In genomic region chr7:20331912-20332317, GRCh38 we compare ENCODE assay signal across 8 cellular contexts. TPM values are rescaled to one million over a fixed set of nuclear protein-coding genes. Genes with fewer than 3 reads are reported as not detected.
DNase-seq lines count a peak whose midpoint lies in the region; ATAC-seq and TF ChIP-seq lines count a peak whose summit lies in the region.

No MANE protein-coding gene starts in this region.

- CTCF ChIA-PET in A673 (lab: Charles Lee) = interaction anchor here (1.1 kb wide), 1 partner anchor 31 kb away, joined by 5 read pairs; no protein-coding TSS in a partner anchor

- no peak overlapping the region for H3K27ac ChIP-seq in A673 (ENCODE audit: low read depth, low read length, poor library complexity, severe bottlenecking)
- no peak overlapping the region; the same call in 1 of the 2 replicates for H3K27ac ChIP-seq in HUES64 (ENCODE audit: low read depth, low read length)
- H3K27ac ChIP-seq in caudate nucleus (ENCODE audit: low read depth, low read length) = peak overlapping the region; percentile 93
- no peak overlapping the region for H3K27ac ChIP-seq in effector memory CD4-positive, alpha-beta T cell (ENCODE audit: insufficient read depth, low read length, poor library complexity, severe bottlenecking)

- 14% methylated on average over 9 of the region's 9 CpGs for WGBS in HUES64

- TF ChIP-seq CTCF in A673 (conservative IDR thresholded peaks at IDR 0.05; ENCODE audit: low read depth, low read length) (no peak), mucosa of descending colon (IDR thresholded peaks at IDR 0.05) (no peak)

- intact Hi-C loops in A673 (cut with micrococcal nuclease; ENCODE audit: unreplicated experiment) (loop anchor here (2.0 kb wide), 1 partner anchor 267 kb away; no protein-coding TSS in a partner anchor), mucosa of descending colon (cut with DNase I, micrococcal nuclease) (no loop called here)

- peaks cover 7% of the 10 kb centered on the region for H3K27me3 ChIP-seq in A673 (replicated peaks; ENCODE audit: insufficient read depth, low read depth, low read length, poor library complexity)
- H3K27me3 ChIP-seq in HUES64 (ENCODE audit: insufficient read depth, low read length) = peaks cover 16% of the 10 kb centered on the region
- no peaks in the 10 kb centered on the region for H3K27me3 ChIP-seq in effector memory CD4-positive, alpha-beta T cell (replicated peaks; ENCODE audit: control insufficient read depth, insufficient read depth, low read length, poor library complexity, severe bottlenecking)

- H3K9me3 ChIP-seq in A673 (ENCODE audit: low read depth, low read length, poor library complexity, severe bottlenecking) (no peaks in the 10 kb centered on the region), HUES64 (ENCODE audit: insufficient read depth, low read depth, low read length) (no peaks in the 10 kb centered on the region), mucosa of descending colon (no peaks in the 10 kb centered on the region)
- no peaks in the 10 kb centered on the region for H3K9me3 ChIP-seq in effector memory CD4-positive, alpha-beta T cell (ENCODE audit: control insufficient read depth, low read length)

- DNase-seq in A673 (ENCODE audit: low spot score) (no peak), caudate nucleus (lab: John Stamatoyannopoulos, UW) (peak in 3 of 61 donors; percentile 43 to 61 (median 54)), mucosa of descending colon (peak in 2 of 3 donors; percentile 52 to 53), NCI-H2081 treated with DMSO at 0.1 percent for 48 hours (lab: John Stamatoyannopoulos, UW) (no peak)
- no peak for DNase-seq in effector memory CD4-positive, alpha-beta T cell

- BruUV-seq in A673 (replicated peaks; lab: Mats Ljungman, UMichigan) = no TSS peak

- no peaks in the 10 kb centered on the region for H3K36me3 ChIP-seq in A673 (ENCODE audit: insufficient read depth, low read length, poor library complexity, severe bottlenecking)
- H3K36me3 ChIP-seq in HUES64 (ENCODE audit: insufficient read depth, low read length) = no peaks in the 10 kb centered on the region
- no peaks in the 10 kb centered on the region for H3K36me3 ChIP-seq in mucosa of descending colon (ENCODE audit: low read depth)
- no peaks in the 10 kb centered on the region for H3K36me3 ChIP-seq in effector memory CD4-positive, alpha-beta T cell (ENCODE audit: control insufficient read depth, insufficient read depth, low read length)

- H3K4me3 ChIP-seq in A673 (ENCODE audit: low read depth, low read length, poor library complexity, severe bottlenecking) (peak overlapping the region; percentile 61), HUES64 (ENCODE audit: low read length) (peak overlapping the region; percentile 72), mucosa of descending colon (peak overlapping the region; percentile 44)
- H3K4me3 ChIP-seq in effector memory CD4-positive, alpha-beta T cell (ENCODE audit: insufficient read depth, low read depth, low read length, poor library complexity, severe bottlenecking) = no peak overlapping the region

- H3K9ac ChIP-seq in HUES64 (ENCODE audit: low read depth, low read length) = peak overlapping the region; percentile 81

- ATAC-seq in mucosa of descending colon = peak; percentile 1
- no peak for ATAC-seq in HG03442 (IDR thresholded peaks at IDR 0.05; ENCODE audit: unreplicated experiment)
- ATAC-seq in HG03196 (IDR thresholded peaks at IDR 0.05; ENCODE audit: unreplicated experiment) = no peak

- H3K4me1 ChIP-seq in A673 (ENCODE audit: insufficient read depth, low read length, poor library complexity, severe bottlenecking) = peaks cover 2% of the 10 kb centered on the region
- H3K4me1 ChIP-seq in HUES64 (ENCODE audit: insufficient read depth, low read length) = peaks cover 19% of the 10 kb centered on the region
- H3K4me1 ChIP-seq in mucosa of descending colon (ENCODE audit: low read depth) = no peaks in the 10 kb centered on the region
- peaks cover 6% of the 10 kb centered on the region for H3K4me1 ChIP-seq in effector memory CD4-positive, alpha-beta T cell (ENCODE audit: control insufficient read depth, insufficient read depth, low read length, poor library complexity, severe bottlenecking)

- POLR2A ChIA-PET in A673 (lab: Charles Lee; ENCODE audit: low non-redundant PET) = no interaction called here

RNA-seq across cellular contexts. Expression of gene ITGB8, which starts 1.2 kb away (rescaled TPM):
- total RNA-seq in A673 (2021) = 0.90 and 1.3 TPM in 2 replicates
- polyA plus RNA-seq in HUES64 (2013, experiment 1 of 2) = 1.9 TPM
- polyA plus RNA-seq in HUES64 (2013, experiment 2 of 2) = 2.6 TPM
- total RNA-seq in mucosa of descending colon = 10 to 100 TPM in 2 of 3 donors, 1 to 10 TPM in 1; 9.3 to 11.6 (median 10.8) TPM

Comparison
In these comparisons a context has a peak if more than half of its experiments do, and no peak if none do; other contexts are left out.
1. DNase-seq: peak in mucosa of descending colon (2 of 3); none in A673 (single experiment), NCI-H2081 treated with DMSO at 0.1 percent for 48 hours (single experiment) and effector memory CD4-positive, alpha-beta T cell (0 of 3).